Comparison of ENCODE assay signal across 8 cellular contexts in the genomic region with DNA sequence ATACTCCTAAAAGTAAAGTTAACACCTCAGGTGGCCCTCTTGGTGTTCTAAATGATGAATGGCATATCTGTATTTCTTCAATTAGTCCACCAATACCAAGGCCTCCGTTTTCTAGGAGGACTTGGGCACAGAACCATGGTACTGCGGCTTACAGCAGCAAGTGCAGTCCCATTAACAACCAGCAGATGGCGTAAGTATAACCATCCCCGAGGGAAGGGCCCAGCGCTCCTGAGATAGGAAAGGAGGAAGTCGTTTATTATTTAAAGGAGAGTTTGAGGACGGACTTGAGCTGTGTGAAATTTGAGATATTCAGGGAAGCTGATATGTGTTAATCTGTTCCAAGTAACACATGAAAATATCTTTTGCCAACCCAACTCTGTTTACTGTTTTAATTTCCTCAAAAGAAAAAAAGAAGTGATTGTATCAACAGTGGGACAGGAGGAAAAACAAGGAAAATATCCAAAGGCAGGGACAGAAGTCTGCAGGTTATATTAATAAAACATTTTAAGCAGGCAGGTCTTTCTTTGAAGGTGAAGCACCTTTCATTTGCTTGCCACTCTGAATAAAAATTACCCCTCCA. TPM values are rescaled to one million over a fixed set of nuclear protein-coding genes. Genes with fewer than 3 reads are reported as not detected.
DNase-seq lines count a peak whose midpoint lies in the region; ATAC-seq and TF ChIP-seq lines count a peak whose summit lies in the region.

No MANE protein-coding gene starts in this region.

- no peak overlapping the region for H3K9ac ChIP-seq in SK-N-MC (ENCODE audit: insufficient read length)

- TF ChIP-seq CTCF in cardiac muscle cell (IDR thresholded peaks at IDR 0.05; ENCODE audit: low read depth, low read length): peak; percentile 94

- H3K4me3 ChIP-seq in SK-N-MC (no peak overlapping the region), cardiac muscle cell (no peak overlapping the region)

- ATAC-seq in activated naive CD4-positive, alpha-beta T cell treated with anti-CD3 and anti-CD28 coated beads, Interleukin-2, amount 50 U/mL, for 72 hours: peak; percentile 56 to 75
- no peak for ATAC-seq in HG03571 (IDR thresholded peaks at IDR 0.05; ENCODE audit: unreplicated experiment)

- DNase-seq in SIG-M5 treated with dmso at 0.1 percent for 504 hours (lab: John Stamatoyannopoulos, UW; ENCODE audit: unreplicated experiment) (peak; percentile 93), SIG-M5 (lab: John Stamatoyannopoulos, UW) (no peak), MV-4-11 (lab: John Stamatoyannopoulos, UW) (peak; percentile 77), SK-N-MC (ENCODE audit: low read depth, low spot score) (peak; percentile 10), cardiac muscle cell (ENCODE audit: low read depth in 1 of 2, low spot score in 1 of 2) (peak; percentile 75 to 87), putamen (ENCODE audit: low spot score) (peak; percentile 6)
- DNase-seq in activated naive CD4-positive, alpha-beta T cell treated with anti-CD3 and anti-CD28 coated beads, Interleukin-2, amount 50 U/mL, for 72 hours (ENCODE audit: low spot score in 2 of 2): peak in 1 of 2 donors; percentile 79

- no peaks in the 10 kb centered on the region for H3K27me3 ChIP-seq in cardiac muscle cell

- no peak overlapping the region for H3K27ac Mint-ChIP-seq in activated naive CD4-positive, alpha-beta T cell treated with anti-CD3 and anti-CD28 coated beads, Interleukin-2, amount 50 U/mL, for 72 hours

- H3K9me3 ChIP-seq in SK-N-MC (ENCODE audit: low read depth, low read length): 0 out of 2 replicates have a peak, but pooled peaks cover 2% of the 10 kb centered on the region
- H3K9me3 ChIP-seq in cardiac muscle cell (ENCODE audit: low read depth): no peaks in the 10 kb centered on the region

- H3K36me3 Mint-ChIP-seq in activated naive CD4-positive, alpha-beta T cell treated with anti-CD3 and anti-CD28 coated beads, Interleukin-2, amount 50 U/mL, for 72 hours: peaks cover 23 to 26% of the 10 kb centered on the region in 2 donors

- H3K36me3 ChIP-seq in SK-N-MC (ENCODE audit: insufficient read depth, low read length) (no peaks in the 10 kb centered on the region), cardiac muscle cell (no peaks in the 10 kb centered on the region)

- no peaks in the 10 kb centered on the region for H3K4me1 ChIP-seq in cardiac muscle cell (ENCODE audit: low read depth)

- H3K9me3 Mint-ChIP-seq in activated naive CD4-positive, alpha-beta T cell treated with anti-CD3 and anti-CD28 coated beads, Interleukin-2, amount 50 U/mL, for 72 hours: peaks cover 11 to 15% of the 10 kb centered on the region in 2 donors

- H3K27ac ChIP-seq in SK-N-MC (no peak overlapping the region), cardiac muscle cell (no peak overlapping the region)

RNA-seq across cellular contexts. Expression of gene KCNJ15, which starts 37.7 kb away (rescaled TPM):
- total RNA-seq in activated naive CD4-positive, alpha-beta T cell treated with anti-CD3 and anti-CD28 coated beads, Interleukin-2, amount 50 U/mL, for 72 hours: 1 to 10 TPM in 1 of 2 donors, under 1 TPM in 1; 0.20 to 1.5 TPM
- not detected in 2 replicates for total RNA-seq in cardiac muscle cell
- polyA plus RNA-seq in cardiac muscle cell: 0.27 TPM in 1 of 2 replicates, not detected in the other
